In the genomic region with DNA sequence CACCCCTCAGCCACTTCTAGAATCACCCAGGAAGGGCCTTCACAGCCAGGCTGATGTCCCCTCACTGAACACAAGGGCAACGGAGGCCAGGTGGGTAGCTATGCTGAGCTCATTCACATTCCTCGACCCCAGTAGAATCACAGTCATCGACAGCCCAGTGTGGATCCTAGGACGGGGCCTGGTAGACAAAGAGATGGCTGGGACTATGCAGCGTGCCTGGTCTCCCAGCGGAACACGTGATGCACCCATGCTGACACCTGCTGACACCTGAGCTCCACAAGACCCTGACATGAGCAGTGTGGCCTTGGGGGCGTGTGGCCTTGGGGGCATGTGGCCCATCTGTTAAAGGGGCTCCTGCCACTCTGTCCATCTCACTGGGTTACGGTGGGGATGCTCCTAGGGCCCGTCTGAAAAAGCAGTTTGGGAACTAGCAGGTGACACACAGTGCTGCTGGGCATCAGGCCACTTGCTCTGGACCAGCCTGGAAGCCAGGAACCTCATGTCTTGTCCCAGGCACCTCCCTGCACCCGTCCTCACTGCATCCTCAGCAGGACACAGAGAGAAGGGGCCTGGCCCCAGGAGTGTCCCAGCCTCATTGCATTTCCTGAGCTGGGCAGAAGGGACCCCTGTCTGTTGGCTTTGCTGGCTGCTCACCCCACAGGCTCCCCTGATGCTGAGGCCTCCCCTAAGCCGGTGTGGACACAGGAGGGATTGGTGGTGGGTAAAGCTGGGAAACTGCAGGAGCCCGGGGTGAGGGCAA, we compare ENCODE assay signal across 17 cellular contexts. TPM values are rescaled to one million over a fixed set of nuclear protein-coding genes. Genes with fewer than 3 reads are reported as not detected.
DNase-seq lines count a peak whose midpoint lies in the region; ATAC-seq and TF ChIP-seq lines count a peak whose summit lies in the region.
"Had no signal": no experiment of that assay in that cellular context is flagged by ENCODE, and none has a peak within 500 bp of the region (broad histone marks: within the 10 kb centered on the region; RNA-seq: fewer than 3 reads in every experiment).

No MANE protein-coding gene starts in this region.

- H3K36me3 ChIP-seq in Panc1 (ENCODE audit: control insufficient read depth, insufficient read depth, low read length), result no peaks in the 10 kb centered on the region
- H3K36me3 ChIP-seq in neuronal stem cell (replicated peaks in 1 of 2; ENCODE audit: control insufficient read depth in 2 of 2, insufficient read depth in 2 of 2, low read length in 2 of 2), result no peaks in the 10 kb centered on the region

- H3K9me3 ChIP-seq in Panc1 (ENCODE audit: control insufficient read depth, insufficient read depth, low read depth, low read length) (no peaks in the 10 kb centered on the region), neuronal stem cell (replicated peaks in 1 of 2; ENCODE audit: control insufficient read depth in 2 of 2, insufficient read depth in 1 of 2, low read depth in 1 of 2, low read length in 2 of 2) (no peaks in the 10 kb centered on the region)

- peak overlapping the region; percentile 60 for H2AK5ac ChIP-seq in neuronal stem cell (ENCODE audit: low read depth, low read length)

- no peak overlapping the region for H2BK120ac ChIP-seq in neuronal stem cell (ENCODE audit: low read depth, low read length)

- H4K91ac ChIP-seq in neuronal stem cell (ENCODE audit: low read depth, low read length, poor library complexity), result no peak overlapping the region

- H3K4me2 ChIP-seq in neuronal stem cell (ENCODE audit: insufficient read depth, low read length, poor library complexity, severe bottlenecking), result no peak overlapping the region

- CTCF ChIA-PET in Panc1 (lab: Charles Lee) (no interaction called here), GM10248 (lab: Yijun Ruan, JAX) (interaction anchor here (1.2 to 1.5 kb wide), 2 partner anchors 13 to 572 kb away, joined by 3 read pairs; no protein-coding TSS in a partner anchor)

- in situ Hi-C loops in Panc1 (cut with HindIII; ENCODE audit: low pct_unique_long_range_greater_than_20kb, low sequenced_read_pairs), result no loop called here

- H3K4me3 ChIP-seq in Panc1 (ENCODE audit: low read depth in 2 of 2, low read length in 2 of 2) (no peak overlapping the region), neuronal stem cell (ENCODE audit: low read length in 2 of 2) (no peak overlapping the region)

- H3K79me1 ChIP-seq in neuronal stem cell (ENCODE audit: low read depth, low read length), result peaks cover 1% of the 10 kb centered on the region

- H3K27ac ChIP-seq in Panc1 (ENCODE audit: low read length), result no peak overlapping the region
- no peak overlapping the region for H3K27ac ChIP-seq in neuronal stem cell (replicated peaks; ENCODE audit: low read length)

- H2BK5ac ChIP-seq in neuronal stem cell (ENCODE audit: low read length), result no peak overlapping the region

- DNase-seq in activated CD8-positive, alpha-beta memory T cell treated with anti-CD3 and anti-CD28 coated beads, Interleukin-2, amount 50 U/mL, for 48 hours, result peak; percentile 32
- DNase-seq in activated CD8-positive, alpha-beta memory T cell treated with anti-CD3 and anti-CD28 coated beads for 24 hours, result no peak
- DNase-seq in 8988T, result peak; percentile 16
- no peak for DNase-seq in Panc1 (ENCODE audit: low read depth, low spot score)
- no peak for DNase-seq in neuronal stem cell (ENCODE audit: low spot score)
- no peak for DNase-seq in NCI-H446 treated with DMSO at 0.1 percent for 48 hours (lab: John Stamatoyannopoulos, UW)
- DNase-seq in GM10248 (ENCODE audit: extremely low spot score), result no peak
- DNase-seq: CD4-positive, CD25-positive, alpha-beta regulatory T cell; DMS53; NCI-H1048; NCI-H1694 treated with DMSO at 0.1 percent for 48 hours; NCI-H446; NCI-H748 treated with DMSO at 0.1 percent for 48 hours; PC-3 had no signal

- POLR2A ChIA-PET in Panc1 (lab: Charles Lee), result no interaction called here
- POLR2A ChIA-PET in GM10248 (lab: Yijun Ruan, JAX), result no interaction called here

- peak overlapping the region; percentile 53 for H3K9ac ChIP-seq in neuronal stem cell (ENCODE audit: low read depth, low read length, poor library complexity)

- no peak overlapping the region for H2BK12ac ChIP-seq in neuronal stem cell (ENCODE audit: low read length)

- no peaks in the 10 kb centered on the region for H3K4me1 ChIP-seq in Panc1 (ENCODE audit: control insufficient read depth, insufficient read depth, low read length)
- no peaks in the 10 kb centered on the region for H3K4me1 ChIP-seq in neuronal stem cell (ENCODE audit: control insufficient read depth in 2 of 2, insufficient read depth in 1 of 2, low read depth in 1 of 2, low read length in 2 of 2)

- H3K14ac ChIP-seq in neuronal stem cell (ENCODE audit: low read length), result peak overlapping the region; percentile 25

- no peak overlapping the region for H2AFZ ChIP-seq in neuronal stem cell (ENCODE audit: low read length)

- BruUV-seq in Panc1 (replicated peaks; lab: Mats Ljungman, UMichigan), result no TSS peak

- intact Hi-C loops in Panc1 (cut with micrococcal nuclease; ENCODE audit: unreplicated experiment), result no loop called here

- no peak overlapping the region for H3K23ac ChIP-seq in neuronal stem cell (ENCODE audit: low read depth, low read length, poor library complexity)

- peak; percentile 25; the same call in 1 of the 2 replicates for ATAC-seq in Panc1
- ATAC-seq in GM21447 (IDR thresholded peaks at IDR 0.05; ENCODE audit: unreplicated experiment), result no peak
- ATAC-seq: PC-3, Right ventricle myocardium inferior had no signal

- no peak overlapping the region for H2BK15ac ChIP-seq in neuronal stem cell (ENCODE audit: low read length)

- H3K27me3 ChIP-seq in Panc1 (ENCODE audit: control insufficient read depth, insufficient read depth, low read length) (peaks cover 3% of the 10 kb centered on the region; the same call in 1 of the 2 replicates), neuronal stem cell (ENCODE audit: control insufficient read depth in 3 of 3, insufficient read depth in 3 of 3, low read depth in 1 of 3, low read length in 3 of 3) (peaks cover 0 to 67% (median 0%) of the 10 kb centered on the region in 3 experiments)

- H3K4ac ChIP-seq in neuronal stem cell (ENCODE audit: low read length), result no peak overlapping the region

- TF ChIP-seq CTCF in Panc1 (IDR thresholded peaks at IDR 0.05) (no peak), GM10248 (IDR thresholded peaks at IDR 0.05; ENCODE audit: control extremely low read depth, extremely low read depth, low read depth, missing control alignments) (no peak)

- no CpG with 5 or more reads among the region's 13 CpGs for WGBS in neuronal stem cell (ENCODE audit: extremely low coverage in 2 of 2, insufficient read length in 2 of 2, insufficient replicate concordance in 1 of 2), 2 donors

- H4K8ac ChIP-seq in neuronal stem cell (ENCODE audit: low read depth, low read length), result no peak overlapping the region

- no peak overlapping the region for H3K18ac ChIP-seq in neuronal stem cell (ENCODE audit: low read length)

RNA-seq across cellular contexts. Expression of a gene that starts 9.7 kb away (rescaled TPM):
- 2.9 TPM for total RNA-seq in Panc1 (2021; ENCODE audit: unreplicated experiment)
- 5.0 TPM for polyA plus RNA-seq in Panc1 (2012; ENCODE audit: insufficient read length)
- polyA plus RNA-seq in neuronal stem cell (2013, experiment 1 of 2), result 8.2 TPM
- 7.9 TPM for polyA plus RNA-seq in neuronal stem cell (2013, experiment 2 of 2)
- total RNA-seq: CD4-positive, CD25-positive, alpha-beta regulatory T cell; HT1080; PC-3; Right ventricle myocardium inferior had no signal
- polyA plus RNA-seq: CD4-positive, CD25-positive, alpha-beta regulatory T cell had no signal

RNA-seq across cellular contexts. Expression of a gene that starts 22.0 kb away (rescaled TPM):
- total RNA-seq in Panc1 (2021; ENCODE audit: unreplicated experiment), result not detected
- 0.19 TPM for polyA plus RNA-seq in Panc1 (2012; ENCODE audit: insufficient read length)
- polyA plus RNA-seq in neuronal stem cell (2013, experiment 1 of 2), result not detected
- not detected for polyA plus RNA-seq in neuronal stem cell (2013, experiment 2 of 2)
- total RNA-seq: CD4-positive, CD25-positive, alpha-beta regulatory T cell; HT1080; PC-3; Right ventricle myocardium inferior had no signal
- polyA plus RNA-seq: CD4-positive, CD25-positive, alpha-beta regulatory T cell had no signal

RNA-seq across cellular contexts. Expression of a gene that starts 42.3 kb away (rescaled TPM):
- total RNA-seq in Panc1 (2021; ENCODE audit: unreplicated experiment), result 0.18 TPM
- polyA plus RNA-seq in Panc1 (2012; ENCODE audit: insufficient read length), result 0.17 TPM
- not detected for polyA plus RNA-seq in neuronal stem cell (2013, experiment 1 of 2)
- polyA plus RNA-seq in neuronal stem cell (2013, experiment 2 of 2), result not detected
- total RNA-seq: CD4-positive, CD25-positive, alpha-beta regulatory T cell; HT1080; PC-3 had no signal
- polyA plus RNA-seq: CD4-positive, CD25-positive, alpha-beta regulatory T cell had no signal

RNA-seq across cellular contexts. Expression of a gene that starts 48.0 kb away (rescaled TPM):
- not detected for total RNA-seq in Panc1 (2021; ENCODE audit: unreplicated experiment)
- not detected for polyA plus RNA-seq in Panc1 (2012; ENCODE audit: insufficient read length)
- polyA plus RNA-seq in neuronal stem cell (2013, experiment 1 of 2), result 0.18 TPM
- 0.14 TPM for polyA plus RNA-seq in neuronal stem cell (2013, experiment 2 of 2)
- total RNA-seq: CD4-positive, CD25-positive, alpha-beta regulatory T cell; HT1080; PC-3; Right ventricle myocardium inferior had no signal
- polyA plus RNA-seq: CD4-positive, CD25-positive, alpha-beta regulatory T cell had no signal

Comparison
In these comparisons a context has a peak if more than half of its experiments do, and no peak if none do; other contexts are left out.
1. DNase-seq: peak in activated CD8-positive, alpha-beta memory T cell treated with anti-CD3 and anti-CD28 coated beads, Interleukin-2, amount 50 U/mL, for 48 hours (single experiment) and 8988T (single experiment); none in activated CD8-positive, alpha-beta memory T cell treated with anti-CD3 and anti-CD28 coated beads for 24 hours (single experiment), Panc1 (single experiment), neuronal stem cell (single experiment), NCI-H446 treated with DMSO at 0.1 percent for 48 hours (single experiment) and GM10248 (single experiment).